In genomic region chr14:84323963-84324362, GRCh38 we compare ENCODE assay signal across 1 cellular context.
A peak's percentile ranks its signal among the peaks of the same experiment; 100 is the strongest.
TF ChIP-seq lines count a peak whose summit lies in the region.

No MANE protein-coding gene starts in this region.

TF ChIP-seq in endothelial cell of umbilical vein, 7 proteins besides CTCF, POLR2A, EP300 and RAD21:
- TF ChIP-seq JUN (IDR thresholded peaks at IDR 0.05; ENCODE audit: borderline replicate concordance, insufficient read depth, insufficient read length, low read depth) = peak; percentile 72
- TF ChIP-seq EZH2 (IDR thresholded peaks at IDR 0.05; ENCODE audit: borderline replicate concordance, low read depth, low read length, severe bottlenecking) = no peak
- TF ChIP-seq FOS (IDR thresholded peaks at IDR 0.05; ENCODE audit: borderline replicate concordance, insufficient read depth, low read length) = peak; percentile 10
